Comparison of ENCODE assay signal across 9 cellular contexts in genomic region chr9:69036799-69037198, GRCh38. TPM values are rescaled to one million over a fixed set of nuclear protein-coding genes. Genes with fewer than 3 reads are reported as not detected.
DNase-seq lines count a peak whose midpoint lies in the region; ATAC-seq and TF ChIP-seq lines count a peak whose summit lies in the region.
"Had no signal": no experiment of that assay in that cellular context is flagged by ENCODE, and none has a peak within 500 bp of the region (broad histone marks: within the 10 kb centered on the region; RNA-seq: fewer than 3 reads in every experiment).

No MANE protein-coding gene starts in this region.

- H3K9me3 ChIP-seq in BLaER1 treated with 17β-estradiol and CSF1 and Interleukin-3, amounts not matched to agents 10 nM and 100 nM (replicated peaks in 1 of 11), result no peaks in the 10 kb centered on the region; a peak in 1 of 22 replicates
- no peaks in the 10 kb centered on the region for H3K9me3 ChIP-seq in MM.1S (replicated peaks; ENCODE audit: insufficient read depth, low read length)

- H2AFZ ChIP-seq in MM.1S (ENCODE audit: low read length), result peak overlapping the region; percentile 93

- no peaks in the 10 kb centered on the region for H3K27me3 ChIP-seq in BLaER1 treated with 17β-estradiol and CSF1 and Interleukin-3, amounts not matched to agents 10 nM and 100 nM
- H3K27me3 ChIP-seq in MM.1S (replicated peaks; ENCODE audit: insufficient read depth, low read length), result no peaks in the 10 kb centered on the region

- peaks cover 0 to 50% (median 18%) of the 10 kb centered on the region in 11 experiments; a peak in 14 of 22 replicates for H4K20me1 ChIP-seq in BLaER1 treated with 17β-estradiol and CSF1 and Interleukin-3, amounts not matched to agents 10 nM and 100 nM
- H4K20me1 ChIP-seq in MM.1S (ENCODE audit: insufficient read depth, low read length), result no peaks in the 10 kb centered on the region

- no peaks in the 10 kb centered on the region for H3K9me2 ChIP-seq in MM.1S (replicated peaks; ENCODE audit: insufficient read depth, low read length)

- H3K4me3 ChIP-seq in BLaER1 treated with 17β-estradiol and CSF1 and Interleukin-3, amounts not matched to agents 10 nM and 100 nM, result peak overlapping the region; percentile 65 to 82 (median 76)
- H3K4me3 ChIP-seq in MM.1S (ENCODE audit: low read length) (peak overlapping the region; percentile 98), coronary artery (peak overlapping the region; percentile 85)

- H3K36me3 ChIP-seq in BLaER1 treated with 17β-estradiol and CSF1 and Interleukin-3, amounts not matched to agents 10 nM and 100 nM, result peaks cover 0 to 9% (median 0%) of the 10 kb centered on the region in 11 experiments; a peak in 5 of 22 replicates
- H3K36me3 ChIP-seq in MM.1S (replicated peaks; ENCODE audit: insufficient read depth, low read length), result no peaks in the 10 kb centered on the region

- TF ChIP-seq CTCF in MM.1S (IDR thresholded peaks at IDR 0.05; ENCODE audit: low read length) (no peak), coronary artery (IDR thresholded peaks at IDR 0.05) (no peak)

- H3K27ac ChIP-seq in BLaER1 treated with 17β-estradiol and CSF1 and Interleukin-3, amounts not matched to agents 10 nM and 100 nM, result peak overlapping the region in 10 of 11 experiments; percentile 70 to 92 (median 87); a peak in 19 of 22 replicates
- H3K27ac ChIP-seq in MM.1S (ENCODE audit: low read length), result peak overlapping the region; percentile 87; the same call in 1 of the 2 replicates
- H3K27ac ChIP-seq in coronary artery, result peak overlapping the region; percentile 56 to 87
- H3K27ac ChIP-seq in caudate nucleus (ENCODE audit: low read depth, low read length), result no peak overlapping the region

- H3K9me3 Mint-ChIP-seq in natural killer cell treated with Interleukin-12 subunit alpha and Interleukin-12 subunit beta and Interleukin-15 and Interleukin-18, amount 100 ng/mL, for 72 hours, result no peaks in the 10 kb centered on the region

- H3K27ac Mint-ChIP-seq in natural killer cell treated with Interleukin-12 subunit alpha and Interleukin-12 subunit beta and Interleukin-15 and Interleukin-18, amount 100 ng/mL, for 72 hours, result peak overlapping the region; percentile 73 to 95

- peak overlapping the region; percentile 77 to 92 (median 87) for H3K4me2 ChIP-seq in BLaER1 treated with 17β-estradiol and CSF1 and Interleukin-3, amounts not matched to agents 10 nM and 100 nM
- H3K4me2 ChIP-seq in MM.1S (ENCODE audit: low read depth, low read length), result peak overlapping the region; percentile 92

- peaks cover 8% of the 10 kb centered on the region; the same call in 1 of the 2 replicates for H3F3A ChIP-seq in MM.1S (ENCODE audit: insufficient read depth, low read length)

- peaks cover 60% of the 10 kb centered on the region for H3K79me2 ChIP-seq in MM.1S (ENCODE audit: low read length)

- H3K4me1 Mint-ChIP-seq in natural killer cell treated with Interleukin-12 subunit alpha and Interleukin-12 subunit beta and Interleukin-15 and Interleukin-18, amount 100 ng/mL, for 72 hours (ENCODE audit: low read depth in 2 of 2), result peaks cover 14 to 16% of the 10 kb centered on the region in 2 donors

- H3K9ac ChIP-seq in BLaER1 treated with 17β-estradiol and CSF1 and Interleukin-3, amounts not matched to agents 10 nM and 100 nM, result peak overlapping the region; percentile 77 to 91 (median 89); a peak in 21 of 22 replicates
- H3K9ac ChIP-seq in MM.1S (ENCODE audit: low read length), result peak overlapping the region; percentile 91

- no peak for DNase-seq in MM.1S
- DNase-seq in coronary artery (ENCODE audit: low spot score), result no peak
- no peak for DNase-seq in natural killer cell treated with Interleukin-12 subunit alpha and Interleukin-12 subunit beta and Interleukin-15 and Interleukin-18, amount 100 ng/mL, for 72 hours (ENCODE audit: low spot score)
- DNase-seq in SK-N-DZ (ENCODE audit: low spot score), result no peak
- no peak for DNase-seq in putamen (ENCODE audit: low spot score)
- no peak for DNase-seq in caudate nucleus (lab: John Stamatoyannopoulos, UW)
- DNase-seq: hippocampal formation had no signal

- H3K36me3 Mint-ChIP-seq in natural killer cell treated with Interleukin-12 subunit alpha and Interleukin-12 subunit beta and Interleukin-15 and Interleukin-18, amount 100 ng/mL, for 72 hours, result no peaks in the 10 kb centered on the region

- no peaks in the 10 kb centered on the region for H3K27me3 Mint-ChIP-seq in natural killer cell treated with Interleukin-12 subunit alpha and Interleukin-12 subunit beta and Interleukin-15 and Interleukin-18, amount 100 ng/mL, for 72 hours

- peaks cover 7 to 18% (median 13%) of the 10 kb centered on the region in 10 experiments; a peak in 18 of 20 replicates for H3K4me1 ChIP-seq in BLaER1 treated with 17β-estradiol and CSF1 and Interleukin-3, amounts not matched to agents 10 nM and 100 nM
- peaks cover 8% of the 10 kb centered on the region for H3K4me1 ChIP-seq in MM.1S (ENCODE audit: low read length)

- peak overlapping the region; percentile 99 for H3K4me3 Mint-ChIP-seq in natural killer cell treated with Interleukin-12 subunit alpha and Interleukin-12 subunit beta and Interleukin-15 and Interleukin-18, amount 100 ng/mL, for 72 hours

- ATAC-seq in natural killer cell treated with Interleukin-12 subunit alpha and Interleukin-12 subunit beta and Interleukin-15 and Interleukin-18, amount 100 ng/mL, for 72 hours, result no peak
- no peak for ATAC-seq in GM21447 (IDR thresholded peaks at IDR 0.05; ENCODE audit: unreplicated experiment)

RNA-seq across cellular contexts. Expression of gene FXN, which starts 1.2 kb away (rescaled TPM):
- 10 to 100 TPM; 17.4 to 22.8 TPM for total RNA-seq in natural killer cell treated with Interleukin-12 subunit alpha and Interleukin-12 subunit beta and Interleukin-15 and Interleukin-18, amount 100 ng/mL, for 72 hours
- polyA plus RNA-seq in SK-N-DZ (2014; cell fraction: cytosol; rRNA removed), result 12.0 and 17.8 TPM in 2 replicates
- polyA plus RNA-seq in SK-N-DZ (2014; cell fraction: nucleus; rRNA removed), result 3.2 and 8.8 TPM in 2 replicates

RNA-seq across cellular contexts. Expression of gene PRKACG, which starts 22.9 kb away (rescaled TPM):
- not detected for total RNA-seq in natural killer cell treated with Interleukin-12 subunit alpha and Interleukin-12 subunit beta and Interleukin-15 and Interleukin-18, amount 100 ng/mL, for 72 hours
- not detected in 2 replicates for polyA plus RNA-seq in SK-N-DZ (2014; cell fraction: cytosol; rRNA removed)
- not detected in 2 replicates for polyA plus RNA-seq in SK-N-DZ (2014; cell fraction: nucleus; rRNA removed)
